ENCODE assay signal across 8 cellular contexts in genomic region chr6:86175149-86175548, GRCh38.
DNase-seq lines count a peak whose midpoint lies in the region; FAIRE-seq and TF ChIP-seq lines count a peak whose summit lies in the region.
"Not testable (repeated sequence)": the region's sequence is repeated elsewhere in the genome, so short reads cannot be mapped to it uniquely, and the experiment has no call there.

No MANE protein-coding gene starts in this region.

- WGBS in H1 (ENCODE audit: extremely low coverage in 1 of 2, insufficient coverage in 1 of 2, insufficient read length in 1 of 2, insufficient replicate concordance in 2 of 2, low coverage in 1 of 2, low lambda C conversion rate in 2 of 2, missing lambda C conversion rate in 1 of 2), 2 experiments, result 69% methylated on average over 8 of the region's 9 CpGs; no CpG with 5 or more reads in 1 of the 2 experiments
- 26% methylated on average over 9 of the region's 9 CpGs for WGBS in liver
- WGBS in stomach, 5 donors, result 30 to 55% (median 52%) methylated on average over 9 of the region's 9 CpGs

- CTCF ChIA-PET in H1 (lab: Charles Lee; ENCODE audit: partially characterized antibody), result interaction anchor here (0.6 to 7.2 kb wide), 6 partner anchors 12 to 765 kb away, joined by 3 to 67 read pairs (median 3); no protein-coding TSS in a partner anchor

- H3K4me3 ChIP-seq in NB4 (ENCODE audit: low read depth, low read length); H1 (ENCODE audit: extremely low read depth in 1 of 4, insufficient read depth in 2 of 4, low read depth in 3 of 4, low read length in 4 of 4); liver (ENCODE audit: low read depth in 1 of 3, low read length in 3 of 3); stomach: not testable (repeated sequence)

- DNase-seq in D721Med (ENCODE audit: insufficient read length, low spot score); GM19239 (ENCODE audit: insufficient read length, low spot score): not testable (repeated sequence)
- DNase-seq in NB4 (ENCODE audit: low read depth) (peak; percentile 23), NCI-H748 (lab: John Stamatoyannopoulos, UW; ENCODE audit: unreplicated experiment) (peak; percentile 58), SK-N-DZ (ENCODE audit: low spot score) (peak; percentile 9), H1 (ENCODE audit: low read depth in 1 of 2, low spot score in 2 of 2) (peak in 1 of 2 experiments; percentile 72), stomach (peak; percentile 43)

- H3K56ac ChIP-seq in H1 (replicated peaks; ENCODE audit: insufficient read length, low read depth, low read length), result not testable (repeated sequence)

- not testable (repeated sequence) for H3K9ac ChIP-seq in H1 (replicated peaks in 1 of 4; ENCODE audit: extremely low read depth in 1 of 4, low read depth in 3 of 4, low read length in 3 of 4); liver (ENCODE audit: low read depth in 1 of 2, low read length in 2 of 2)

- not testable (repeated sequence) for H2AK5ac ChIP-seq in H1 (ENCODE audit: low read depth, low read length)

- H4K20me1 ChIP-seq in H1 (replicated peaks in 1 of 2; ENCODE audit: control insufficient read depth in 1 of 2, insufficient read depth in 2 of 2, low read length in 2 of 2), result not testable (repeated sequence)

- H2BK20ac ChIP-seq in H1 (ENCODE audit: low read length), result not testable (repeated sequence)

- H3K23ac ChIP-seq in H1 (ENCODE audit: insufficient read length), result not testable (repeated sequence)

- intact Hi-C loops in stomach (cut with DNase I; ENCODE audit: low total_unique reads), result not testable (repeated sequence)

- H3K27ac ChIP-seq in H1 (ENCODE audit: low read depth, low read length); liver (ENCODE audit: low read depth in 1 of 2, low read length in 2 of 2); stomach: not testable (repeated sequence)

- not testable (repeated sequence) for H2AFZ ChIP-seq in H1 (ENCODE audit: low read length)

- FAIRE-seq in D721Med (lab: Jason Lieb, UNC); H1 (lab: Jason Lieb, UNC): not testable (repeated sequence)
- peak; percentile 35 for FAIRE-seq in GM19239 (lab: Jason Lieb, UNC)

- not testable (repeated sequence) for H3K4ac ChIP-seq in H1 (replicated peaks; ENCODE audit: insufficient read length, low read depth, low read length)

- H3K27me3 ChIP-seq in H1 (replicated peaks in 1 of 4; ENCODE audit: control insufficient read depth in 3 of 4, extremely low read depth in 1 of 4, insufficient read depth in 3 of 4, low read length in 3 of 4); liver (ENCODE audit: control insufficient read depth in 4 of 4, insufficient read depth in 4 of 4, low read length in 3 of 4); stomach: not testable (repeated sequence)

- H2BK15ac ChIP-seq in H1 (ENCODE audit: low read length), result not testable (repeated sequence)

- not testable (repeated sequence) for H2BK12ac ChIP-seq in H1 (ENCODE audit: low read depth, low read length)

- H3K4me1 ChIP-seq in H1 (replicated peaks in 1 of 4; ENCODE audit: control insufficient read depth in 3 of 4, insufficient read depth in 4 of 4, low read length in 3 of 4); liver (ENCODE audit: control insufficient read depth in 4 of 4, insufficient read depth in 4 of 4, low read length in 3 of 4); stomach: not testable (repeated sequence)

- H3K9me3 ChIP-seq in H1 (ENCODE audit: insufficient read depth in 2 of 2, low read depth in 1 of 2, low read length in 1 of 2); liver (ENCODE audit: control insufficient read depth in 4 of 4, low read length in 3 of 4); stomach: not testable (repeated sequence)

- POLR2A ChIA-PET in H1 (lab: Charles Lee; ENCODE audit: partially characterized antibody), result not testable (repeated sequence)

- not testable (repeated sequence) for H4K8ac ChIP-seq in H1 (ENCODE audit: extremely low read depth, insufficient read depth, low read length)

- not testable (repeated sequence) for H3K23me2 ChIP-seq in H1 (ENCODE audit: low read depth, low read length)

- TF ChIP-seq POLR2A in NB4 (IDR thresholded peaks at IDR 0.05; ENCODE audit: extremely low read depth, insufficient read length); H1 (IDR thresholded peaks at IDR 0.05; ENCODE audit: control extremely low read depth in 1 of 2, low read depth in 2 of 2, low read length in 2 of 2); stomach (IDR thresholded peaks at IDR 0.05): not testable (repeated sequence)

- not testable (repeated sequence) for H3K18ac ChIP-seq in H1 (ENCODE audit: extremely low read depth, low read length)

- not testable (repeated sequence) for H2BK5ac ChIP-seq in H1 (ENCODE audit: low read depth, low read length)

- not testable (repeated sequence) for H4K5ac ChIP-seq in H1 (ENCODE audit: insufficient read length, low read depth, low read length)

- TF ChIP-seq EP300 in H1 (IDR thresholded peaks at IDR 0.05; ENCODE audit: borderline replicate concordance in 1 of 2, low read depth in 2 of 2, low read length in 2 of 2); stomach (IDR thresholded peaks at IDR 0.05): not testable (repeated sequence)

- H2BK120ac ChIP-seq in H1 (replicated peaks; ENCODE audit: low read depth, low read length), result not testable (repeated sequence)

- TF ChIP-seq CTCF in D721Med (IDR thresholded peaks at IDR 0.05; ENCODE audit: insufficient read depth, missing control alignments) (peak; percentile 21), NB4 (IDR thresholded peaks at IDR 0.05; ENCODE audit: low read depth, low read length) (peak; percentile 40), H1 (IDR thresholded peaks at IDR 0.05; ENCODE audit: control extremely low read depth in 1 of 3, insufficient read depth in 1 of 3, low read depth in 1 of 3, low read length in 3 of 3) (peak; percentile 45 to 63 (median 54)), liver (IDR thresholded peaks at IDR 0.05; ENCODE audit: low read depth, low read length, missing input control) (peak; percentile 50), stomach (IDR thresholded peaks at IDR 0.05) (peak in 1 of 7 experiments; percentile 11)

- H3K79me1 ChIP-seq in H1 (ENCODE audit: low read depth, low read length), result not testable (repeated sequence)

- TF ChIP-seq RAD21 in H1 (IDR thresholded peaks at IDR 0.05 in 1 of 2, conservative IDR thresholded peaks at IDR 0.05 in 1 of 2; ENCODE audit: low read depth in 2 of 2, low read length in 2 of 2), result peak; percentile 76 to 77
- TF ChIP-seq RAD21 in liver (IDR thresholded peaks at IDR 0.05), result peak; percentile 81 to 86

- not testable (repeated sequence) for H3K36me3 ChIP-seq in H1 (ENCODE audit: control insufficient read depth in 2 of 4, insufficient read depth in 4 of 4, low read length in 3 of 4); liver (ENCODE audit: control insufficient read depth in 4 of 4, insufficient read depth in 3 of 4, low read depth in 1 of 4, low read length in 3 of 4); stomach

- H4K91ac ChIP-seq in H1 (replicated peaks; ENCODE audit: insufficient read length, low read length), result not testable (repeated sequence)

- H3K79me2 ChIP-seq in H1 (ENCODE audit: control insufficient read depth in 1 of 2, insufficient read depth in 2 of 2, low read length in 2 of 2), result not testable (repeated sequence)

- H3K4me2 ChIP-seq in H1 (ENCODE audit: insufficient read depth in 1 of 2, low read depth in 2 of 2, low read length in 2 of 2), result not testable (repeated sequence)

- H3K14ac ChIP-seq in H1 (ENCODE audit: insufficient read length), result not testable (repeated sequence)

TF ChIP-seq in liver, 16 proteins besides CTCF, POLR2A, EP300 and RAD21:
- TF ChIP-seq HNF4A (conservative IDR thresholded peaks at IDR 0.05), result peak; percentile 44 to 50
